Comparison of ENCODE assay signal across 33 cellular contexts in the genomic region with DNA sequence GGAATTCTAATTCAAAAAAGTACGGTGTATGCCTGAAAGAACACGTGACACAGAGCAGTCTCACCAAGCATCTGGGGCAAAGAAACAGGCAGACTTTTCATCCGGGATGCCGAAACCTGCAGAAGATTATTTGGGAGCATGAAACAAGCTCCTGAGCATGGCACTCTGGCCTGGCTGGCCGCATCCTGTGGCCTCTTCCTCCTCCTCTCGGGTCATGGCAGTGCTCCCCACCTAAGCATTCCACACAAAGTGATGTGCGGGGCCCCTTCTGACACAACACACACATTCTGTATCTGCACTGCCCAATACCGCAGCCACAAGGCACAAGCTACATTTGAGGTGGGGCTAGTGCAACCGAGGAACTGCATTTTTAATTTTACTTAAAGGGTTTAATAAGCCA.
"Had no signal": no experiment of that assay in that cellular context is flagged by ENCODE, and none has a peak within 500 bp of the region (broad histone marks: within the 10 kb centered on the region; RNA-seq: fewer than 3 reads in every experiment).

No MANE protein-coding gene starts in this region.

- H3K4me1 ChIP-seq: ascending aorta, body of pancreas, breast epithelium had no signal

- H3K36me3 ChIP-seq: adrenal gland, brain microvascular endothelial cell, breast epithelium had no signal

- H3K4me3 ChIP-seq: adrenal gland, ascending aorta, body of pancreas, breast epithelium, cardiac muscle cell had no signal

- ATAC-seq: activated naive CD4-positive, alpha-beta T cell treated with anti-CD3 and anti-CD28 coated beads, Interleukin-2, amount 50 U/mL, for 72 hours; activated naive CD8-positive, alpha-beta T cell treated with anti-CD3 and anti-CD28 coated beads, Interleukin-2, amount 50 U/mL, for 24 hours; activated T-cell treated with anti-CD3 and anti-CD28 coated beads, Interleukin-2, amount 50 U/mL, for 4 hours; activated T-cell treated with anti-CD3 and anti-CD28 coated beads, Interleukin-2, amount 50 U/mL, for 72 hours; activated T-helper 17 cell treated with anti-CD3 and anti-CD28 coated beads, Interleukin-2, amount 50 U/mL, for 72 hours; body of pancreas had no signal

- DNase-seq: activated effector memory CD4-positive, alpha-beta T cell treated with anti-CD3 and anti-CD28 coated beads, Interleukin-2, amount 50 U/mL, for 16 hours; activated effector memory CD4-positive, alpha-beta T cell treated with Interleukin-2 at 50 U/mL for 16 hours; activated gamma-delta T cell; activated gamma-delta T cell treated with Interleukin-2 at 50 U/mL for 16 hours; activated naive CD4-positive, alpha-beta T cell; activated naive CD4-positive, alpha-beta T cell treated with anti-CD3 and anti-CD28 coated beads for 36 hours; activated naive CD4-positive, alpha-beta T cell treated with anti-CD3 and anti-CD28 coated beads, Interleukin-2, amount 10 ng/mL, durations not matched to agents 7 days and 5 days; activated naive CD4-positive, alpha-beta T cell treated with anti-CD3 and anti-CD28 coated beads, Interleukin-2, amount 50 U/mL, for 16 hours; activated naive CD4-positive, alpha-beta T cell treated with Interleukin-2 at 50 U/mL for 16 hours; activated naive CD8-positive, alpha-beta T cell treated with anti-CD3 and anti-CD28 coated beads for 36 hours; activated naive CD8-positive, alpha-beta T cell treated with anti-CD3 and anti-CD28 coated beads, Interleukin-2, amount 10 ng/mL, durations not matched to agents 7 days and 5 days; activated naive CD8-positive, alpha-beta T cell treated with anti-CD3 and anti-CD28 coated beads, Interleukin-2, amount 50 U/mL, for 24 hours; activated T-cell treated with anti-CD3 and anti-CD28 coated beads, Interleukin-2, amount 50 U/mL, for 4 hours; activated T-cell treated with anti-CD3 and anti-CD28 coated beads, Interleukin-2, amount 50 U/mL, for 48 hours; activated T-cell treated with anti-CD3 and anti-CD28 coated beads, Interleukin-2, amount 50 U/mL, for 72 hours; adrenal gland; amniotic stem cell; amygdala; anterior cingulate cortex; aorta; body of pancreas; brain microvascular endothelial cell; caudate nucleus; central memory CD4-positive, alpha-beta T cell; cerebellar nuclear complex had no signal

- H3K27ac ChIP-seq: adrenal gland, ascending aorta, body of pancreas, brain microvascular endothelial cell, breast epithelium, cardiac muscle cell had no signal

- FAIRE-seq: astrocyte, bronchial epithelial cell, colon had no signal

- H3K27me3 ChIP-seq: adrenal gland, ascending aorta, body of pancreas, brain microvascular endothelial cell, breast epithelium, cardiac muscle cell had no signal

- H3K9me3 ChIP-seq: adrenal gland, ascending aorta, body of pancreas, breast epithelium had no signal
